In genomic region chr3:72683068-72683467, GRCh38 we compare ENCODE assay signal across 13 cellular contexts.
DNase-seq lines count a peak whose midpoint lies in the region; ATAC-seq, FAIRE-seq and TF ChIP-seq lines count a peak whose summit lies in the region.
"Had no signal": no experiment of that assay in that cellular context is flagged by ENCODE, and none has a peak within 500 bp of the region (broad histone marks: within the 10 kb centered on the region; RNA-seq: fewer than 3 reads in every experiment).

No MANE protein-coding gene starts in this region.

- no peaks in the 10 kb centered on the region for H3K9me3 ChIP-seq in pancreas

- no peak for FAIRE-seq in pancreas (lab: Jason Lieb, UNC)

- peak; percentile 54 for ATAC-seq in GM19025 (IDR thresholded peaks at IDR 0.05; ENCODE audit: low read depth, unreplicated experiment)
- ATAC-seq in HG02759 (IDR thresholded peaks at IDR 0.05; ENCODE audit: unreplicated experiment) = peak; percentile 71
- ATAC-seq in pancreas = peak in 3 of 4 donors; percentile 43 to 67 (median 65)
- ATAC-seq in GM18909 (IDR thresholded peaks at IDR 0.05; ENCODE audit: poor library complexity, unreplicated experiment) = no peak
- no peak for ATAC-seq in HG03175 (IDR thresholded peaks at IDR 0.05; ENCODE audit: unreplicated experiment)
- ATAC-seq: natural killer cell, T-cell had no signal

- H3K36me3 ChIP-seq in pancreas = no peaks in the 10 kb centered on the region

- no peak overlapping the region for H3K27ac ChIP-seq in pancreas

- intact Hi-C loops in pancreas (cut with DNase I) = no loop called here
- intact Hi-C loops in activated CD4-positive, alpha-beta T cell treated with anti-CD3 and anti-CD28 coated beads, Interleukin-2, amount 10 ng/mL, durations not matched to agents 24 days and 14 days (cut with micrococcal nuclease) = no loop called here

- no peak for TF ChIP-seq CTCF in pancreas (IDR thresholded peaks at IDR 0.05)

- no peaks in the 10 kb centered on the region for H3K27me3 Mint-ChIP-seq in activated CD4-positive, alpha-beta T cell treated with anti-CD3 and anti-CD28 coated beads, Interleukin-2, amount 10 ng/mL, durations not matched to agents 24 days and 14 days
- H3K27me3 Mint-ChIP-seq: T-cell had no signal

- DNase-seq in NCI-H146 treated with DMSO at 0.1 percent for 48 hours (lab: John Stamatoyannopoulos, UW; ENCODE audit: unreplicated experiment) (peak; percentile 92), pancreas (no peak)
- DNase-seq in activated CD4-positive, alpha-beta T cell treated with anti-CD3 and anti-CD28 coated beads, Interleukin-2, amount 10 ng/mL, durations not matched to agents 24 days and 14 days = no peak
- DNase-seq: activated CD8-positive, alpha-beta memory T cell treated with anti-CD3 and anti-CD28 coated beads, Interleukin-2, amount 50 U/mL, for 48 hours; DND-41; natural killer cell; NCI-H446 treated with DMSO at 0.1 percent for 48 hours; substantia nigra; T-cell had no signal

- H3K4me1 ChIP-seq in pancreas = no peaks in the 10 kb centered on the region

- 52 to 68% methylated on average over 3 of the region's 3 CpGs for WGBS in pancreas, 2 donors

- no peaks in the 10 kb centered on the region for H3K36me3 Mint-ChIP-seq in activated CD4-positive, alpha-beta T cell treated with anti-CD3 and anti-CD28 coated beads, Interleukin-2, amount 10 ng/mL, durations not matched to agents 24 days and 14 days (ENCODE audit: low read depth)
- H3K36me3 Mint-ChIP-seq: natural killer cell, T-cell had no signal

- H3K27ac Mint-ChIP-seq in activated CD4-positive, alpha-beta T cell treated with anti-CD3 and anti-CD28 coated beads, Interleukin-2, amount 10 ng/mL, durations not matched to agents 24 days and 14 days = no peak overlapping the region
- H3K27ac Mint-ChIP-seq: natural killer cell, T-cell had no signal

- H3K9me3 Mint-ChIP-seq in activated CD4-positive, alpha-beta T cell treated with anti-CD3 and anti-CD28 coated beads, Interleukin-2, amount 10 ng/mL, durations not matched to agents 24 days and 14 days = peaks cover 7% of the 10 kb centered on the region
- H3K9me3 Mint-ChIP-seq: T-cell had no signal

- H3K4me1 Mint-ChIP-seq in activated CD4-positive, alpha-beta T cell treated with anti-CD3 and anti-CD28 coated beads, Interleukin-2, amount 10 ng/mL, durations not matched to agents 24 days and 14 days = peaks cover 17% of the 10 kb centered on the region

- H3K4me3 Mint-ChIP-seq in activated CD4-positive, alpha-beta T cell treated with anti-CD3 and anti-CD28 coated beads, Interleukin-2, amount 10 ng/mL, durations not matched to agents 24 days and 14 days = no peak overlapping the region
- H3K4me3 Mint-ChIP-seq: natural killer cell, T-cell had no signal

- no peak overlapping the region for H3K4me3 ChIP-seq in pancreas

- H3K27me3 ChIP-seq in pancreas = no peaks in the 10 kb centered on the region

Comparison
In these comparisons a context has a peak if more than half of its experiments do, and no peak if none do; other contexts are left out.
1. ATAC-seq: peak in GM19025 (single experiment), HG02759 (single experiment) and pancreas (3 of 4); none in GM18909 (single experiment) and HG03175 (single experiment).